In genomic region chr4:102598102-102598758, GRCh38 we compare ENCODE assay signal across 9 cellular contexts.
DNase-seq lines count a peak whose midpoint lies in the region; ATAC-seq and TF ChIP-seq lines count a peak whose summit lies in the region.
"Had no signal": no experiment of that assay in that cellular context is flagged by ENCODE, and none has a peak within 500 bp of the region (broad histone marks: within the 10 kb centered on the region; RNA-seq: fewer than 3 reads in every experiment).

No MANE protein-coding gene starts in this region.

- no peaks in the 10 kb centered on the region for H3K27me3 ChIP-seq in CD4-positive, CD25-positive, alpha-beta regulatory T cell (ENCODE audit: control insufficient read depth, insufficient read depth, low read length)

- H3K36me3 Mint-ChIP-seq in CD4-positive, CD25-positive, alpha-beta regulatory T cell: peaks cover 57% of the 10 kb centered on the region

- peak overlapping the region; percentile 54 for H3K4me3 ChIP-seq in CD4-positive, CD25-positive, alpha-beta regulatory T cell (ENCODE audit: low read depth, low read length)
- H3K4me3 ChIP-seq in fibroblast of the aortic adventitia (ENCODE audit: low read depth, low read length): no peak overlapping the region

- peak overlapping the region; percentile 57 to 87 (median 78) for H3K27ac Mint-ChIP-seq in CD4-positive, CD25-positive, alpha-beta regulatory T cell

- H3K27ac ChIP-seq in CD4-positive, CD25-positive, alpha-beta regulatory T cell (ENCODE audit: insufficient read depth, low read length, poor library complexity, severe bottlenecking): peak overlapping the region; percentile 55

- H3K9me3 Mint-ChIP-seq in CD4-positive, CD25-positive, alpha-beta regulatory T cell: peaks cover 0 to 1% (median 0%) of the 10 kb centered on the region in 7 donors

- TF ChIP-seq CTCF in fibroblast of the aortic adventitia (IDR thresholded peaks at IDR 0.05; ENCODE audit: insufficient read depth, low read length): no peak

- peaks cover 70% of the 10 kb centered on the region for H3K36me3 ChIP-seq in CD4-positive, CD25-positive, alpha-beta regulatory T cell (ENCODE audit: control insufficient read depth, insufficient read depth, low read length)

- DNase-seq in CD4-positive, CD25-positive, alpha-beta regulatory T cell: peak in 2 of 3 donors; percentile 63 to 88
- DNase-seq in fibroblast of the aortic adventitia (ENCODE audit: low read depth): peak; percentile 24
- no peak for DNase-seq in NOMO-1 treated with DMSO at 0.1 percent for 48 hours (lab: John Stamatoyannopoulos, UW; ENCODE audit: unreplicated experiment)
- no peak for DNase-seq in activated effector memory CD4-positive, alpha-beta T cell treated with Interleukin-2 at 50 U/mL for 16 hours
- no peak for DNase-seq in dermis blood vessel endothelial cell
- no peak for DNase-seq in SKM-1 treated with dmso at 0.1 percent for 144 hours (lab: John Stamatoyannopoulos, UW; ENCODE audit: unreplicated experiment)
- DNase-seq: stimulated activated CD4-positive, alpha-beta T cell treated with anti-CD3 and anti-CD28 coated beads, Interleukin-4, amount 100 ng/mL, for 1 hour had no signal

- peak; percentile 92 to 93 for ATAC-seq in CD4-positive, CD25-positive, alpha-beta regulatory T cell (ENCODE audit: low read depth in 2 of 2)
- peak; percentile 50 for ATAC-seq in GM19455 (IDR thresholded peaks at IDR 0.05; ENCODE audit: unreplicated experiment)
- ATAC-seq in HG03354 (IDR thresholded peaks at IDR 0.05; ENCODE audit: poor library complexity, severe bottlenecking, unreplicated experiment): peak; percentile 73

- H3K4me3 Mint-ChIP-seq in CD4-positive, CD25-positive, alpha-beta regulatory T cell: peak overlapping the region in 3 of 4 donors; percentile 23 to 42 (median 31)

- peaks cover 23 to 51% (median 49%) of the 10 kb centered on the region in 4 donors for H3K4me1 Mint-ChIP-seq in CD4-positive, CD25-positive, alpha-beta regulatory T cell

- H3K27me3 Mint-ChIP-seq in CD4-positive, CD25-positive, alpha-beta regulatory T cell: no peaks in the 10 kb centered on the region

- H3K9me3 ChIP-seq in CD4-positive, CD25-positive, alpha-beta regulatory T cell (ENCODE audit: control insufficient read depth in 2 of 2, low read length in 2 of 2): no peaks in the 10 kb centered on the region

- peaks cover 26% of the 10 kb centered on the region for H3K4me1 ChIP-seq in CD4-positive, CD25-positive, alpha-beta regulatory T cell (ENCODE audit: control insufficient read depth, insufficient read depth, low read length, poor library complexity, severe bottlenecking)

Comparison
In these comparisons a context has a peak if more than half of its experiments do, and no peak if none do; other contexts are left out.
1. DNase-seq: peak in CD4-positive, CD25-positive, alpha-beta regulatory T cell (2 of 3) and fibroblast of the aortic adventitia (single experiment); none in NOMO-1 treated with DMSO at 0.1 percent for 48 hours (single experiment), activated effector memory CD4-positive, alpha-beta T cell treated with Interleukin-2 at 50 U/mL for 16 hours (single experiment), dermis blood vessel endothelial cell (single experiment) and SKM-1 treated with dmso at 0.1 percent for 144 hours (single experiment).
2. Peak in every context shown above with its lines, with median percentiles within 50 percentile points of each other: ATAC-seq.